1 cellular context compared by ENCODE assay signal in genomic region chr12:71938728-71939385, GRCh38.
TF ChIP-seq lines count a peak whose summit lies in the region.

Gene TPH2 (plus strand): TSS chr12:71938845. CDS start chr12:71938987, 142 bp downstream.

TF ChIP-seq in HepG2, 621 proteins besides CTCF, POLR2A, EP300 and RAD21 (continued from another document and continues in another):
- TF ChIP-seq, protein P1, sequence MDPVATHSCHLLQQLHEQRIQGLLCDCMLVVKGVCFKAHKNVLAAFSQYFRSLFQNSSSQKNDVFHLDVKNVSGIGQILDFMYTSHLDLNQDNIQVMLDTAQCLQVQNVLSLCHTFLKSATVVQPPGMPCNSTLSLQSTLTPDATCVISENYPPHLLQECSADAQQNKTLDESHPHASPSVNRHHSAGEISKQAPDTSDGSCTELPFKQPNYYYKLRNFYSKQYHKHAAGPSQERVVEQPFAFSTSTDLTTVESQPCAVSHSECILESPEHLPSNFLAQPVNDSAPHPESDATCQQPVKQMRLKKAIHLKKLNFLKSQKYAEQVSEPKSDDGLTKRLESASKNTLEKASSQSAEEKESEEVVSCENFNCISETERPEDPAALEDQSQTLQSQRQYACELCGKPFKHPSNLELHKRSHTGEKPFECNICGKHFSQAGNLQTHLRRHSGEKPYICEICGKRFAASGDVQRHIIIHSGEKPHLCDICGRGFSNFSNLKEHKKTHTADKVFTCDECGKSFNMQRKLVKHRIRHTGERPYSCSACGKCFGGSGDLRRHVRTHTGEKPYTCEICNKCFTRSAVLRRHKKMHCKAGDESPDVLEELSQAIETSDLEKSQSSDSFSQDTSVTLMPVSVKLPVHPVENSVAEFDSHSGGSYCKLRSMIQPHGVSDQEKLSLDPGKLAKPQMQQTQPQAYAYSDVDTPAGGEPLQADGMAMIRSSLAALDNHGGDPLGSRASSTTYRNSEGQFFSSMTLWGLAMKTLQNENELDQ (CRISPR knock-in tag; IDR thresholded peaks at IDR 0.05; ENCODE audit: borderline replicate concordance): no peak
- no peak for TF ChIP-seq NONO (IDR thresholded peaks at IDR 0.05)
- TF ChIP-seq NONO (CRISPR knock-in tag; conservative IDR thresholded peaks at IDR 0.05): no peak
- TF ChIP-seq ZNF790 (CRISPR knock-in tag; IDR thresholded peaks at IDR 0.05; ENCODE audit: borderline replicate concordance): peak; percentile 66; the same call in 1 of the 2 replicates
- no peak for TF ChIP-seq ZNF629 (CRISPR knock-in tag; conservative IDR thresholded peaks at IDR 0.05)
- peak; percentile 62; the same call in 1 of the 2 replicates for TF ChIP-seq ZNF644 (CRISPR knock-in tag; IDR thresholded peaks at IDR 0.05; ENCODE audit: low read depth)
- peak; percentile 74; the same call in 1 of the 2 replicates for TF ChIP-seq MIXL1 (CRISPR knock-in tag; IDR thresholded peaks at IDR 0.05)
- no peak for TF ChIP-seq ZNF740 (CRISPR knock-in tag; IDR thresholded peaks at IDR 0.05)
- TF ChIP-seq, protein P2, sequence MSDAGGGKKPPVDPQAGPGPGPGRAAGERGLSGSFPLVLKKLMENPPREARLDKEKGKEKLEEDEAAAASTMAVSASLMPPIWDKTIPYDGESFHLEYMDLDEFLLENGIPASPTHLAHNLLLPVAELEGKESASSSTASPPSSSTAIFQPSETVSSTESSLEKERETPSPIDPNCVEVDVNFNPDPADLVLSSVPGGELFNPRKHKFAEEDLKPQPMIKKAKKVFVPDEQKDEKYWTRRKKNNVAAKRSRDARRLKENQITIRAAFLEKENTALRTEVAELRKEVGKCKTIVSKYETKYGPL (CRISPR knock-in tag; IDR thresholded peaks at IDR 0.05): 0 out of 2 replicates have a peak, but pooled peaks have one; percentile 72
- TF ChIP-seq PAF1 (CRISPR knock-in tag; IDR thresholded peaks at IDR 0.05): no peak
- TF ChIP-seq ZNF256 (CRISPR knock-in tag; conservative IDR thresholded peaks at IDR 0.05): peak; percentile 92
- TF ChIP-seq POLR2AphosphoS2 (IDR thresholded peaks at IDR 0.05; ENCODE audit: low read depth, low read length): no peak
- TF ChIP-seq ZNF558 (CRISPR knock-in tag; IDR thresholded peaks at IDR 0.05; ENCODE audit: borderline replicate concordance): no peak; the same call in 1 of the 2 replicates
- TF ChIP-seq CEBPB (IDR thresholded peaks at IDR 0.05; ENCODE audit: borderline replicate concordance, low read depth, low read length): no peak
- 0 out of 2 replicates have a peak, but pooled peaks have one; percentile 31 for TF ChIP-seq ZNF652 (CRISPR knock-in tag; IDR thresholded peaks at IDR 0.05; ENCODE audit: borderline replicate concordance, low read depth)
- no peak for TF ChIP-seq ZFP36L2 (CRISPR knock-in tag; IDR thresholded peaks at IDR 0.05)
- no peak for TF ChIP-seq PREB (CRISPR knock-in tag; IDR thresholded peaks at IDR 0.05)
- TF ChIP-seq, protein P3, sequence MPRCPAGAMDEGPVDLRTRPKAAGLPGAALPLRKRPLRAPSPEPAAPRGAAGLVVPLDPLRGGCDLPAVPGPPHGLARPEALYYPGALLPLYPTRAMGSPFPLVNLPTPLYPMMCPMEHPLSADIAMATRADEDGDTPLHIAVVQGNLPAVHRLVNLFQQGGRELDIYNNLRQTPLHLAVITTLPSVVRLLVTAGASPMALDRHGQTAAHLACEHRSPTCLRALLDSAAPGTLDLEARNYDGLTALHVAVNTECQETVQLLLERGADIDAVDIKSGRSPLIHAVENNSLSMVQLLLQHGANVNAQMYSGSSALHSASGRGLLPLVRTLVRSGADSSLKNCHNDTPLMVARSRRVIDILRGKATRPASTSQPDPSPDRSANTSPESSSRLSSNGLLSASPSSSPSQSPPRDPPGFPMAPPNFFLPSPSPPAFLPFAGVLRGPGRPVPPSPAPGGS (CRISPR knock-in tag; IDR thresholded peaks at IDR 0.05): no peak
- TF ChIP-seq SRSF4 (IDR thresholded peaks at IDR 0.05; ENCODE audit: low read depth, low read length, poor library complexity, severe bottlenecking): no peak
- no peak for TF ChIP-seq ZNF484 (CRISPR knock-in tag; IDR thresholded peaks at IDR 0.05; ENCODE audit: borderline replicate concordance, low read depth)
- no peak; the same call in 1 of the 2 replicates for TF ChIP-seq MYPOP (CRISPR knock-in tag; IDR thresholded peaks at IDR 0.05)
- TF ChIP-seq, protein P4, sequence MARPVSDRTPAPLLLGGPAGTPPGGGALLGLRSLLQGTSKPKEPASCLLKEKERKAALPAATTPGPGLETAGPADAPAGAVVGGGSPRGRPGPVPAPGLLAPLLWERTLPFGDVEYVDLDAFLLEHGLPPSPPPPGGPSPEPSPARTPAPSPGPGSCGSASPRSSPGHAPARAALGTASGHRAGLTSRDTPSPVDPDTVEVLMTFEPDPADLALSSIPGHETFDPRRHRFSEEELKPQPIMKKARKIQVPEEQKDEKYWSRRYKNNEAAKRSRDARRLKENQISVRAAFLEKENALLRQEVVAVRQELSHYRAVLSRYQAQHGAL (CRISPR knock-in tag; IDR thresholded peaks at IDR 0.05; ENCODE audit: not compliant biosample characterization): no peak
- TF ChIP-seq, protein P5, sequence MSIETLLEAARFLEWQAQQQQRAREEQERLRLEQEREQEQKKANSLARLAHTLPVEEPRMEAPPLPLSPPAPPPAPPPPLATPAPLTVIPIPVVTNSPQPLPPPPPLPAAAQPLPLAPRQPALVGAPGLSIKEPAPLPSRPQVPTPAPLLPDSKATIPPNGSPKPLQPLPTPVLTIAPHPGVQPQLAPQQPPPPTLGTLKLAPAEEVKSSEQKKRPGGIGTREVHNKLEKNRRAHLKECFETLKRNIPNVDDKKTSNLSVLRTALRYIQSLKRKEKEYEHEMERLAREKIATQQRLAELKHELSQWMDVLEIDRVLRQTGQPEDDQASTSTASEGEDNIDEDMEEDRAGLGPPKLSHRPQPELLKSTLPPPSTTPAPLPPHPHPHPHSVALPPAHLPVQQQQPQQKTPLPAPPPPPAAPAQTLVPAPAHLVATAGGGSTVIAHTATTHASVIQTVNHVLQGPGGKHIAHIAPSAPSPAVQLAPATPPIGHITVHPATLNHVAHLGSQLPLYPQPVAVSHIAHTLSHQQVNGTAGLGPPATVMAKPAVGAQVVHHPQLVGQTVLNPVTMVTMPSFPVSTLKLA (IDR thresholded peaks at IDR 0.05): no peak
- no peak for TF ChIP-seq KDM1A (CRISPR knock-in tag; IDR thresholded peaks at IDR 0.05)
- 0 out of 2 replicates have a peak, but pooled peaks have one; percentile 37 for TF ChIP-seq ZNF616 (CRISPR knock-in tag; IDR thresholded peaks at IDR 0.05; ENCODE audit: low read depth)
- TF ChIP-seq TBX3 (IDR thresholded peaks at IDR 0.05; ENCODE audit: borderline replicate concordance): no peak
- no peak for TF ChIP-seq STAT6 (CRISPR knock-in tag; IDR thresholded peaks at IDR 0.05; ENCODE audit: borderline replicate concordance)
- no peak for TF ChIP-seq GTF2F1 (IDR thresholded peaks at IDR 0.05; ENCODE audit: low read length)
- no peak for TF ChIP-seq ZNF782 (CRISPR knock-in tag; IDR thresholded peaks at IDR 0.05; ENCODE audit: borderline replicate concordance)
- TF ChIP-seq HOXA3 (CRISPR knock-in tag; IDR thresholded peaks at IDR 0.05): peak; percentile 63; the same call in 1 of the 2 replicates
- no peak for TF ChIP-seq PAX8 (CRISPR knock-in tag; IDR thresholded peaks at IDR 0.05; ENCODE audit: borderline replicate concordance)
- no peak for TF ChIP-seq MTA1 (CRISPR knock-in tag; IDR thresholded peaks at IDR 0.05; ENCODE audit: borderline replicate concordance)
- TF ChIP-seq, protein P6, sequence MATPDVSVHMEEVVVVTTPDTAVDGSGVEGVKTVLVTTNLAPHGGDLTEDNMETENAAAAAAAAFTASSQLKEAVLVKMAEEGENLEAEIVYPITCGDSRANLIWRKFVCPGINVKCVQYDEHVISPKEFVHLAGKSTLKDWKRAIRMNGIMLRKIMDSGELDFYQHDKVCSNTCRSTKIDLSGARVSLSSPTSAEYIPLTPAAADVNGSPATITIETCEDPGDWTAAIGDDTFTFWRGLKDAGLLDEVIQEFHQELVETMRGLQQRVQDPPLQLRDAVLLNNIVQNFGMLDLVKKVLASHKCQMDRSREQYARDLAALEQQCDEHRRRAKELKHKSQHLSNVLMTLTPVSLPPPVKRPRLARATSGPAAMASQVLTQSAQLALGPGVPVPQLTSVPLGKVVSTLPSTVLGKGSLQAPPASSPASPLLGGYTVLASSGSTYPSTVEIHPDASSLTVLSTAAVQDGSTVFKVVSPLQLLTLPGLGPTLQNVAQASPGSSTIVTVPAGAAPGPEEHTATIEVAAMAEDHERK (CRISPR knock-in tag; IDR thresholded peaks at IDR 0.05; ENCODE audit: low read depth): no peak
- TF ChIP-seq SOX5 (CRISPR knock-in tag; IDR thresholded peaks at IDR 0.05; ENCODE audit: borderline replicate concordance): peak; percentile 53; the same call in 1 of the 2 replicates
- TF ChIP-seq ZNF770 (CRISPR knock-in tag; IDR thresholded peaks at IDR 0.05): no peak
